1 cellular context compared by ENCODE assay signal in the genomic region with DNA sequence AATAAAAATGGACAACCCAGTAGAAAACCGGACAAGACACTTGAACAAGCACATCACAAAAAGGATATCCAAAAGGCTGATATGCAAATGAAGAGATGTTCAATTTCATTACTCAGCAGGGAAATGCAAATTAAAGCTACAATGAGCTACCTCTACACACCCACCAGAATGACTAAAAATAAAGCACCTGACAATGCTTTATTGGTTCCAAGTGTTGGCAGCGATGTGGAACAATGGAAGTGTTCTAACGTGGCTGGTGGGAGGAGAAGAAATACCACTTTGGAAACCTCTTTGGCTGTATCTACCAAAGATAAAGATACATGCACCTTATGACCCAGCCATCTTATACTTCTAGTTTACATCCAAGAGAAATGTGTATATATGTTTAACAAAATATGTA.
TF ChIP-seq lines count a peak whose summit lies in the region.

No MANE protein-coding gene starts in this region.

TF ChIP-seq in IMR-90, 13 proteins besides CTCF, POLR2A, EP300 and RAD21:
- TF ChIP-seq CHD1 (IDR thresholded peaks at IDR 0.05; ENCODE audit: low read depth, low read length): no peak
- TF ChIP-seq MAZ (IDR thresholded peaks at IDR 0.05; ENCODE audit: borderline replicate concordance, low read depth, low read length): no peak
- TF ChIP-seq MAFK (IDR thresholded peaks at IDR 0.05; ENCODE audit: low read depth, low read length): no peak
- no peak for TF ChIP-seq CEBPB (IDR thresholded peaks at IDR 0.05; ENCODE audit: low read depth, low read length)
- TF ChIP-seq, protein P1, sequence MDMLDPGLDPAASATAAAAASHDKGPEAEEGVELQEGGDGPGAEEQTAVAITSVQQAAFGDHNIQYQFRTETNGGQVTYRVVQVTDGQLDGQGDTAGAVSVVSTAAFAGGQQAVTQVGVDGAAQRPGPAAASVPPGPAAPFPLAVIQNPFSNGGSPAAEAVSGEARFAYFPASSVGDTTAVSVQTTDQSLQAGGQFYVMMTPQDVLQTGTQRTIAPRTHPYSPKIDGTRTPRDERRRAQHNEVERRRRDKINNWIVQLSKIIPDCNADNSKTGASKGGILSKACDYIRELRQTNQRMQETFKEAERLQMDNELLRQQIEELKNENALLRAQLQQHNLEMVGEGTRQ (IDR thresholded peaks at IDR 0.05; ENCODE audit: low read depth, low read length): no peak
- no peak for TF ChIP-seq RFX5 (IDR thresholded peaks at IDR 0.05; ENCODE audit: low read depth, low read length)
TF ChIP-seq in IMR-90: peak in this region for 0.
